In the genomic region with DNA sequence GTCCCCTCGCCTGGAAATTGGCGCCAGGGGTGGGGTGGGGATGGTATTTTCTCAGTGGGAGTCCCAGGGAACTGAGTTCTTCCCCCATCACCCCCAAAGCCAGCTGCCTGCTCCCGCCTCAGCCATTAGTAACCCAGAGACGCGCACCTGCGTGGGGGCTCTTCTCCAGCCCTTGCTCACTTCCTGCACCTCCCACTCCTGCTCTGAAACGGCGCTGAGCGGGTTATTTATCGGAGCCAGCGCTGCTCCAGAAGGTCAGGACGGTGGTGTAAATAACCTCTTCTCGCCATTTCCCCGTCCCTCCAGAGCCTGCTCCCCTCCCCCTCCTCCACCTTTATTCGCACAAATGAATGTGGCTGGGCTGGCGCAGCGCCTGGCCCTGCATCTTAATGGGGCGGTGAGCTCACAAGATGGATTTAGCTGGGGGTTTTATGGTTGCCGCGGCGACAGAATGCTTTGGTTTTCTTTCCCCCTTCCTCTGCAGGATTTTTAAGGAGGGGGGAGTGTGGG, we compare ENCODE assay signal across 8 cellular contexts.
DNase-seq lines count a peak whose midpoint lies in the region; ATAC-seq and TF ChIP-seq lines count a peak whose summit lies in the region.

No MANE protein-coding gene starts in this region.

- DNase-seq in ELF-1 (ENCODE audit: low read depth, low spot score) (peak; percentile 80), NCI-H82 treated with DMSO at 0.1 percent for 48 hours (lab: John Stamatoyannopoulos, UW; ENCODE audit: unreplicated experiment) (peak; percentile 78), choroid plexus epithelial cell (ENCODE audit: low read depth) (peak; percentile 61), midbrain (lab: John Stamatoyannopoulos, UW) (peak; percentile 80), superior temporal gyrus (ENCODE audit: extremely low spot score) (peak; percentile 69)

- ATAC-seq in GM18870 (IDR thresholded peaks at IDR 0.05; ENCODE audit: unreplicated experiment) (no peak), HG02759 (IDR thresholded peaks at IDR 0.05; ENCODE audit: unreplicated experiment) (no peak), GM19463 (IDR thresholded peaks at IDR 0.05; ENCODE audit: unreplicated experiment) (no peak)

- TF ChIP-seq CTCF in choroid plexus epithelial cell (conservative IDR thresholded peaks at IDR 0.05; ENCODE audit: low read depth, low read length), result no peak

- no peak overlapping the region for H3K4me3 ChIP-seq in choroid plexus epithelial cell (ENCODE audit: low read depth, low read length)
